Comparison of ENCODE assay signal across 19 cellular contexts in the genomic region with DNA sequence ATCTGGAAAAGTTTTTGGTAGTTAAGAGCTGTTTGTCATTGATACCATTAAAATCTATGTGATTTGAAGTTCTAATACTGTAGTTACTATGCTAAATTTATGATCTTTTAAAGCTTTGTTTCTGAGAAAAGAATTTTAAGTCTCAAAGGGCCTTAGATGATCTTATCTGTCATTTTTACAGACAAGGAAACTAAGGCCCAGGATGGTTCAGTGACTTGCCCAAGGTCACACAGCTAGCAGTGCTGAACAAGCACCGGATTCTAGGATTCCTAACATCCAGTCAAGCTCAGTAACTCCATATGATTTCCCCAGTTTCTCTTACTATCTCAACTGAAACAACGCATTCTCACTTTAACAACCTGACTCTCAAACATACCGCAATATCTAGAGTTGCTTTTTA. TPM values are rescaled to one million over a fixed set of nuclear protein-coding genes. Genes with fewer than 3 reads are reported as not detected.
DNase-seq lines count a peak whose midpoint lies in the region; ATAC-seq and TF ChIP-seq lines count a peak whose summit lies in the region.
"Had no signal": no experiment of that assay in that cellular context is flagged by ENCODE, and none has a peak within 500 bp of the region (broad histone marks: within the 10 kb centered on the region; RNA-seq: fewer than 3 reads in every experiment).

No MANE protein-coding gene starts in this region.

- ATAC-seq in heart right ventricle (no peak), T-helper 17 cell (no peak), HG03442 (IDR thresholded peaks at IDR 0.05; ENCODE audit: unreplicated experiment) (no peak)
- ATAC-seq in activated naive CD8-positive, alpha-beta T cell treated with anti-CD3 and anti-CD28 coated beads, Interleukin-2, amount 50 U/mL, for 24 hours, result no peak

- peaks cover 54% of the 10 kb centered on the region for H3K36me3 Mint-ChIP-seq in activated naive CD8-positive, alpha-beta T cell treated with anti-CD3 and anti-CD28 coated beads, Interleukin-2, amount 50 U/mL, for 24 hours (ENCODE audit: low read depth)
- H3K36me3 Mint-ChIP-seq in mesothelial cell of epicardium (peaks cover 11% of the 10 kb centered on the region), T-helper 17 cell (ENCODE audit: low read depth) (peaks cover 8% of the 10 kb centered on the region)

- intact Hi-C loops in heart right ventricle (cut with DNase I), result no loop called here

- whole genome bisulfite sequencing in heart right ventricle, 2 donors, result 98% methylated on average over 3 of the region's 3 CpGs

- H3K27me3 ChIP-seq in cardiac muscle cell, result no peaks in the 10 kb centered on the region
- no peaks in the 10 kb centered on the region for H3K27me3 ChIP-seq in heart right ventricle
- H3K27me3 ChIP-seq: BLaER1, left lung, MG63 had no signal

- H3K27ac ChIP-seq in cardiac muscle cell (peak overlapping the region; percentile 11), heart right ventricle (no peak overlapping the region)
- H3K27ac ChIP-seq: BLaER1 had no signal

- TF ChIP-seq CTCF in cardiac muscle cell (IDR thresholded peaks at IDR 0.05; ENCODE audit: low read depth, low read length) (no peak), heart right ventricle (IDR thresholded peaks at IDR 0.05) (no peak), mesothelial cell of epicardium (IDR thresholded peaks at IDR 0.05; ENCODE audit: unreplicated experiment) (no peak), foreskin fibroblast (IDR thresholded peaks at IDR 0.05; ENCODE audit: low read depth, low read length) (no peak)

- H3K9me3 Mint-ChIP-seq in activated naive CD8-positive, alpha-beta T cell treated with anti-CD3 and anti-CD28 coated beads, Interleukin-2, amount 50 U/mL, for 24 hours, result peaks cover 8% of the 10 kb centered on the region
- H3K9me3 Mint-ChIP-seq in mesothelial cell of epicardium, result no peaks in the 10 kb centered on the region
- H3K9me3 Mint-ChIP-seq: activated naive CD4-positive, alpha-beta T cell treated with anti-CD3 and anti-CD28 coated beads for 36 hours had no signal

- H3K4me1 ChIP-seq in cardiac muscle cell (ENCODE audit: low read depth) (peaks cover 5% of the 10 kb centered on the region), heart right ventricle (peaks cover 0 to 50% (median 6%) of the 10 kb centered on the region in 9 donors)

- DNase-seq in cardiac muscle cell (ENCODE audit: low read depth in 1 of 2, low spot score in 1 of 2) (no peak), heart right ventricle (no peak), mesothelial cell of epicardium (ENCODE audit: low spot score in 2 of 2, unreplicated experiment in 2 of 2) (no peak), SKM-1 treated with dmso at 0.1 percent for 144 hours (lab: John Stamatoyannopoulos, UW; ENCODE audit: unreplicated experiment) (no peak), T-helper 17 cell (no peak), foreskin fibroblast (no peak)
- DNase-seq in activated naive CD8-positive, alpha-beta T cell treated with anti-CD3 and anti-CD28 coated beads, Interleukin-2, amount 50 U/mL, for 24 hours, result no peak
- DNase-seq: activated CD4-positive, alpha-beta T cell treated with anti-CD3 and anti-CD28 coated beads, Interleukin-2, amount 50 U/mL, for 1 hour; activated naive CD4-positive, alpha-beta T cell treated with anti-CD3 and anti-CD28 coated beads for 36 hours; IMR-90; left lung; MG63; NCI-H1436 treated with DMSO at 0.1 percent for 48 hours; NCI-H2171 treated with DMSO at 0.1 percent for 48 hours; NCI-H526 treated with DMSO at 0.1 percent for 48 hours; SHP77; stimulated activated CD4-positive, alpha-beta T cell treated with anti-CD3 and anti-CD28 coated beads, Interleukin-15, amount 100 ng/mL, for 24 hours had no signal

- H3K4me3 ChIP-seq in cardiac muscle cell (no peak overlapping the region), heart right ventricle (no peak overlapping the region), foreskin fibroblast (ENCODE audit: low read depth in 1 of 2, low read length in 2 of 2) (no peak overlapping the region)
- H3K4me3 ChIP-seq: BLaER1, left lung, MG63 had no signal

- H3K27me3 Mint-ChIP-seq in activated naive CD8-positive, alpha-beta T cell treated with anti-CD3 and anti-CD28 coated beads, Interleukin-2, amount 50 U/mL, for 24 hours, result no peaks in the 10 kb centered on the region
- no peaks in the 10 kb centered on the region for H3K27me3 Mint-ChIP-seq in mesothelial cell of epicardium (ENCODE audit: low read depth)
- no peaks in the 10 kb centered on the region for H3K27me3 Mint-ChIP-seq in T-helper 17 cell

- H3K9me3 ChIP-seq in cardiac muscle cell (ENCODE audit: low read depth) (no peaks in the 10 kb centered on the region), heart right ventricle (no peaks in the 10 kb centered on the region), T-helper 17 cell (ENCODE audit: control insufficient read depth, low read length, poor library complexity, severe bottlenecking) (no peaks in the 10 kb centered on the region)
- H3K9me3 ChIP-seq: BLaER1, left lung, MG63 had no signal

- peak overlapping the region; percentile 14 for H3K27ac Mint-ChIP-seq in activated naive CD8-positive, alpha-beta T cell treated with anti-CD3 and anti-CD28 coated beads, Interleukin-2, amount 50 U/mL, for 24 hours
- H3K27ac Mint-ChIP-seq in mesothelial cell of epicardium, result peak overlapping the region; percentile 86
- H3K27ac Mint-ChIP-seq in T-helper 17 cell, result no peak overlapping the region
- H3K27ac Mint-ChIP-seq: activated naive CD4-positive, alpha-beta T cell treated with anti-CD3 and anti-CD28 coated beads for 36 hours had no signal

- peaks cover 86% of the 10 kb centered on the region for H3K4me1 Mint-ChIP-seq in activated naive CD8-positive, alpha-beta T cell treated with anti-CD3 and anti-CD28 coated beads, Interleukin-2, amount 50 U/mL, for 24 hours
- H3K4me1 Mint-ChIP-seq in mesothelial cell of epicardium (peaks cover 56% of the 10 kb centered on the region), T-helper 17 cell (peaks cover 20% of the 10 kb centered on the region)

- no peak overlapping the region for H3K4me3 Mint-ChIP-seq in activated naive CD8-positive, alpha-beta T cell treated with anti-CD3 and anti-CD28 coated beads, Interleukin-2, amount 50 U/mL, for 24 hours
- H3K4me3 Mint-ChIP-seq in mesothelial cell of epicardium (no peak overlapping the region), T-helper 17 cell (no peak overlapping the region)
- H3K4me3 Mint-ChIP-seq: activated naive CD4-positive, alpha-beta T cell treated with anti-CD3 and anti-CD28 coated beads for 36 hours had no signal

- no peaks in the 10 kb centered on the region for H3K36me3 ChIP-seq in cardiac muscle cell
- H3K36me3 ChIP-seq in heart right ventricle, result peaks cover 0 to 62% (median 3%) of the 10 kb centered on the region in 9 donors
- H3K36me3 ChIP-seq: MG63 had no signal

RNA-seq across cellular contexts. Expression of a gene that starts 37.7 kb away (rescaled TPM):
- 10.4 and 12.6 TPM in 2 replicates for total RNA-seq in cardiac muscle cell
- polyA plus RNA-seq in cardiac muscle cell, result 9.6 and 14.7 TPM in 2 replicates
- 10 to 100 TPM in 3 of 10 donors, 1 to 10 TPM in 7; 6.3 to 15.6 (median 8.6) TPM for total RNA-seq in heart right ventricle
- polyA plus RNA-seq in heart right ventricle, result 1 to 10 TPM; 6.0 to 9.1 TPM
- total RNA-seq in mesothelial cell of epicardium, result 124 to 134 TPM (median 129 TPM) in 3 replicates
- total RNA-seq in T-helper 17 cell, result 100 to 1,000 TPM; 171 to 195 TPM
